In genomic region chr14:75293920-75294648, GRCh38 we compare ENCODE assay signal across 1 cellular context.
TF ChIP-seq lines count a peak whose summit lies in the region.

No MANE protein-coding gene starts in this region.

TF ChIP-seq in HepG2, 621 proteins besides CTCF, POLR2A, EP300 and RAD21 (continued from another document and continues in another):
- no peak for TF ChIP-seq TCF12 (IDR thresholded peaks at IDR 0.05)
- TF ChIP-seq TCF12 (CRISPR knock-in tag; IDR thresholded peaks at IDR 0.05): no peak; the same call in 1 of the 2 replicates
- TF ChIP-seq PHF8 (CRISPR knock-in tag; IDR thresholded peaks at IDR 0.05): peak; percentile 75
- TF ChIP-seq POLR2AphosphoS5 (IDR thresholded peaks at IDR 0.05; ENCODE audit: low read depth, low read length): peak; percentile 49
- TF ChIP-seq TOPORS (CRISPR knock-in tag; IDR thresholded peaks at IDR 0.05): 0 out of 2 replicates have a peak, but pooled peaks have one; percentile 31
- peak; percentile 86 for TF ChIP-seq PRDM15 (CRISPR knock-in tag; IDR thresholded peaks at IDR 0.05)
- no peak for TF ChIP-seq ZNF598 (CRISPR knock-in tag; IDR thresholded peaks at IDR 0.05; ENCODE audit: borderline replicate concordance)
- peak; percentile 89 for TF ChIP-seq TEAD3 (CRISPR knock-in tag; optimal IDR thresholded peaks at IDR 0.05; ENCODE audit: borderline replicate concordance)
- peak; percentile 23; the same call in 1 of the 2 replicates for TF ChIP-seq NCOR1 (IDR thresholded peaks at IDR 0.05; ENCODE audit: borderline replicate concordance, low read length)
- TF ChIP-seq ZNF33B (CRISPR knock-in tag; IDR thresholded peaks at IDR 0.05): no peak
- TF ChIP-seq ZNF780A (CRISPR knock-in tag; IDR thresholded peaks at IDR 0.05): no peak
- no peak for TF ChIP-seq KLF9 (CRISPR knock-in tag; IDR thresholded peaks at IDR 0.05; ENCODE audit: low read depth)
- TF ChIP-seq DR1 (CRISPR knock-in tag; IDR thresholded peaks at IDR 0.05): peak; percentile 15; the same call in 1 of the 2 replicates
- TF ChIP-seq HMGXB3 (CRISPR knock-in tag; IDR thresholded peaks at IDR 0.05; ENCODE audit: borderline replicate concordance): no peak
- peak; percentile 81 for TF ChIP-seq MED1 (CRISPR knock-in tag; IDR thresholded peaks at IDR 0.05)
- TF ChIP-seq SKI (IDR thresholded peaks at IDR 0.05; ENCODE audit: partially characterized antibody): peak; percentile 85
- TF ChIP-seq KDM3A (CRISPR knock-in tag; IDR thresholded peaks at IDR 0.05; ENCODE audit: low read depth): peak; percentile 50; the same call in 1 of the 2 replicates
- TF ChIP-seq LRRFIP1 (CRISPR knock-in tag; conservative IDR thresholded peaks at IDR 0.05): no peak
- TF ChIP-seq BRD4 (CRISPR knock-in tag; IDR thresholded peaks at IDR 0.05): peak; percentile 65
- no peak for TF ChIP-seq IKZF1 (IDR thresholded peaks at IDR 0.05)
- TF ChIP-seq ZBTB49 (CRISPR knock-in tag; IDR thresholded peaks at IDR 0.05; ENCODE audit: borderline replicate concordance): no peak
- peak; percentile 71 for TF ChIP-seq ELF1 (CRISPR knock-in tag; IDR thresholded peaks at IDR 0.05)
- TF ChIP-seq ZFP36 (IDR thresholded peaks at IDR 0.05; ENCODE audit: borderline replicate concordance, low read depth, low read length, partially characterized antibody): peak; percentile 67
- TF ChIP-seq ZNF430 (CRISPR knock-in tag; IDR thresholded peaks at IDR 0.05): peak; percentile 64; the same call in 1 of the 2 replicates
- peak; percentile 69; the same call in 1 of the 2 replicates for TF ChIP-seq NFAT5 (CRISPR knock-in tag; IDR thresholded peaks at IDR 0.05)
- peak; percentile 81 for TF ChIP-seq RFX3 (CRISPR knock-in tag; IDR thresholded peaks at IDR 0.05)
- no peak for TF ChIP-seq AGO1 (IDR thresholded peaks at IDR 0.05; ENCODE audit: low read depth, low read length, poor library complexity, severe bottlenecking)
- no peak for TF ChIP-seq CHCHD3 (CRISPR knock-in tag; IDR thresholded peaks at IDR 0.05)
- no peak for TF ChIP-seq PAX8 (CRISPR knock-in tag; IDR thresholded peaks at IDR 0.05; ENCODE audit: borderline replicate concordance)
- TF ChIP-seq ZNF691 (CRISPR knock-in tag; IDR thresholded peaks at IDR 0.05; ENCODE audit: borderline replicate concordance, low read depth): no peak
- TF ChIP-seq MIER3 (CRISPR knock-in tag; IDR thresholded peaks at IDR 0.05; ENCODE audit: borderline replicate concordance): no peak; the same call in 1 of the 2 replicates
- peak; percentile 79 for TF ChIP-seq HDAC1 (CRISPR knock-in tag; IDR thresholded peaks at IDR 0.05)
- no peak for TF ChIP-seq ZNF644 (CRISPR knock-in tag; IDR thresholded peaks at IDR 0.05; ENCODE audit: low read depth)
- 0 out of 2 replicates have a peak, but pooled peaks have one; percentile 29 for TF ChIP-seq SRY (CRISPR knock-in tag; IDR thresholded peaks at IDR 0.05)
- TF ChIP-seq ZNF367 (CRISPR knock-in tag; IDR thresholded peaks at IDR 0.05; ENCODE audit: borderline replicate concordance): no peak
- TF ChIP-seq ZNF414 (CRISPR knock-in tag; IDR thresholded peaks at IDR 0.05): peak; percentile 67; the same call in 1 of the 2 replicates
- 0 out of 2 replicates have a peak, but pooled peaks have one; percentile 25 for TF ChIP-seq CHD2 (IDR thresholded peaks at IDR 0.05; ENCODE audit: low read depth, low read length)
- 0 out of 2 replicates have a peak, but pooled peaks have one; percentile 13 for TF ChIP-seq FOXO1 (CRISPR knock-in tag; IDR thresholded peaks at IDR 0.05)
- TF ChIP-seq ZNF446 (CRISPR knock-in tag; IDR thresholded peaks at IDR 0.05): 0 out of 2 replicates have a peak, but pooled peaks have one; percentile 25
- TF ChIP-seq ZSCAN21 (CRISPR knock-in tag; IDR thresholded peaks at IDR 0.05; ENCODE audit: borderline replicate concordance): 0 out of 2 replicates have a peak, but pooled peaks have one; percentile 44
